Comparison of ENCODE assay signal across 16 cellular contexts in the genomic region with DNA sequence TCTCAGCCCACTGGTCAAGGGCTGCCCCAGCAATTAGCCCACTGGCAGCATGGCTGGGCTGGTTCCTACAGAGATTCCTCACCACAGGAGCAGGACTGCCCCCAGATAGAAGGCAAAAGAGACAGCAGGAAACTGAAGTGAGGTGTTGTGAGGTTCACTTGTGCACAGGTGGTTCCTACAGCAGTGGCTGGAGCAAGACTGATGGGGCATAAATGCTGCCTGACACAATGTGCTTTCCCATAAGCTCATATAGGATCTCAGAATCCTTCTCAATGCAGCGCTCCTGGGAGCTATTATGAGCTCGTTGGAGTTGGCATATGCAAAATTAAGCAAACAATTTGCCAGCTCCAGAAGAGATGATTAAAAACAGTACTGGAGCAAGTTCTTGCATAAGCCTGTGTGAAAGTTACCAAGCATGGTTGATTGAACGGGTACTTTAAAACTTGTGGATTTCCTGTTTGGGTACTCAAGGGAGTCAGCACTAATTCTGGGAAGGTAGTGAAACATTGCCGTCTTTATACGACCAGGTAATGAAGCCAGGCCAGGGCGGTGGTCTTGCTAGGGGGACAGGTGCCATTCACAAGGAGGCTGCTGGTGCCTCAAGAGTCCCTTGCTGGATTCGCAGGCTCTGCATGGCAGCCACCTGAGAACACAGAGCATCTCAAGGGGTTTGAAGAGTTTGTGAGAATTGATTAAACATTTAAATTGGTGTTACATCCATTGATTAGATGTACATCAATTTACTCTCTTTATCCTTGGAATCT. TPM values are rescaled to one million over a fixed set of nuclear protein-coding genes. Genes with fewer than 3 reads are reported as not detected.
DNase-seq lines count a peak whose midpoint lies in the region; ATAC-seq and TF ChIP-seq lines count a peak whose summit lies in the region.
"Had no signal": no experiment of that assay in that cellular context is flagged by ENCODE, and none has a peak within 500 bp of the region (broad histone marks: within the 10 kb centered on the region; RNA-seq: fewer than 3 reads in every experiment).

No MANE protein-coding gene starts in this region.

- peaks cover 41% of the 10 kb centered on the region for H3K36me3 Mint-ChIP-seq in CD4-positive, CD25-positive, alpha-beta regulatory T cell
- peaks cover 20% of the 10 kb centered on the region for H3K36me3 Mint-ChIP-seq in activated T-helper 17 cell treated with anti-CD3 and anti-CD28 coated beads, Interleukin-2, amount 50 U/mL, for 72 hours (ENCODE audit: low read depth)
- peaks cover 0 to 57% (median 22%) of the 10 kb centered on the region in 5 donors for H3K36me3 Mint-ChIP-seq in naive thymus-derived CD4-positive, alpha-beta T cell
- H3K36me3 Mint-ChIP-seq: brain had no signal

- H3K9me3 Mint-ChIP-seq in CD4-positive, CD25-positive, alpha-beta regulatory T cell, result no peaks in the 10 kb centered on the region
- peaks cover 9% of the 10 kb centered on the region for H3K9me3 Mint-ChIP-seq in activated T-helper 17 cell treated with anti-CD3 and anti-CD28 coated beads, Interleukin-2, amount 50 U/mL, for 72 hours
- H3K9me3 Mint-ChIP-seq in naive thymus-derived CD4-positive, alpha-beta T cell, result peaks cover 0 to 4% (median 0%) of the 10 kb centered on the region in 11 donors

- H3K4me3 Mint-ChIP-seq in CD4-positive, CD25-positive, alpha-beta regulatory T cell, result peak overlapping the region in 3 of 4 donors; percentile 40 to 84 (median 77)
- peak overlapping the region; percentile 67 for H3K4me3 Mint-ChIP-seq in activated T-helper 17 cell treated with anti-CD3 and anti-CD28 coated beads, Interleukin-2, amount 50 U/mL, for 72 hours
- H3K4me3 Mint-ChIP-seq in naive thymus-derived CD4-positive, alpha-beta T cell, result peak overlapping the region; percentile 59 to 86 (median 74)
- H3K4me3 Mint-ChIP-seq: brain had no signal

- CTCF ChIA-PET in naive thymus-derived CD4-positive, alpha-beta T cell (lab: Charles Lee), result interaction anchor here (0.8 to 13.4 kb wide), 17 partner anchors 7 to 155 kb away, joined by 3 to 206 read pairs (median 5); partner anchors contain the start of gene PRKCQ

- 0 out of 2 replicates have a peak overlapping the region, but pooled peaks have one; percentile 43 for H2AFZ ChIP-seq in Loucy (ENCODE audit: low read length)
- H2AFZ ChIP-seq: GM23248 had no signal

- peaks cover 20% of the 10 kb centered on the region for H3K36me3 ChIP-seq in CD4-positive, CD25-positive, alpha-beta regulatory T cell (ENCODE audit: control insufficient read depth, insufficient read depth, low read length)
- no peaks in the 10 kb centered on the region for H3K36me3 ChIP-seq in Loucy (ENCODE audit: insufficient read depth, low read length)
- peaks cover 0 to 5% (median 0%) of the 10 kb centered on the region in 3 experiments for H3K36me3 ChIP-seq in naive thymus-derived CD4-positive, alpha-beta T cell (ENCODE audit: control insufficient read depth in 2 of 3, insufficient read depth in 3 of 3, low read length in 3 of 3)
- H3K36me3 ChIP-seq: ovary, sigmoid colon had no signal

- peak overlapping the region; percentile 66 for H3K4me2 ChIP-seq in Loucy (ENCODE audit: low read depth, low read length, poor library complexity, severe bottlenecking)

- H3K27ac Mint-ChIP-seq in CD4-positive, CD25-positive, alpha-beta regulatory T cell, result peak overlapping the region; percentile 79 to 91 (median 86)
- peak overlapping the region; percentile 73 for H3K27ac Mint-ChIP-seq in activated T-helper 17 cell treated with anti-CD3 and anti-CD28 coated beads, Interleukin-2, amount 50 U/mL, for 72 hours
- peak overlapping the region; percentile 88 to 100 (median 94) for H3K27ac Mint-ChIP-seq in naive thymus-derived CD4-positive, alpha-beta T cell
- H3K27ac Mint-ChIP-seq: brain had no signal

- no peaks in the 10 kb centered on the region for H3K79me2 ChIP-seq in Loucy (ENCODE audit: insufficient read depth, low read length)

- H3K27me3 Mint-ChIP-seq in CD4-positive, CD25-positive, alpha-beta regulatory T cell, result no peaks in the 10 kb centered on the region
- H3K27me3 Mint-ChIP-seq in activated T-helper 17 cell treated with anti-CD3 and anti-CD28 coated beads, Interleukin-2, amount 50 U/mL, for 72 hours, result no peaks in the 10 kb centered on the region
- no peaks in the 10 kb centered on the region for H3K27me3 Mint-ChIP-seq in naive thymus-derived CD4-positive, alpha-beta T cell

- no peaks in the 10 kb centered on the region for H3K27me3 ChIP-seq in CD4-positive, CD25-positive, alpha-beta regulatory T cell (ENCODE audit: control insufficient read depth, insufficient read depth, low read length)
- H3K27me3 ChIP-seq in Loucy (ENCODE audit: insufficient read depth, low read length, poor library complexity, severe bottlenecking), result no peaks in the 10 kb centered on the region
- H3K27me3 ChIP-seq in naive thymus-derived CD4-positive, alpha-beta T cell (ENCODE audit: control insufficient read depth in 2 of 2, insufficient read depth in 2 of 2, low read length in 2 of 2), result no peaks in the 10 kb centered on the region
- H3K27me3 ChIP-seq: ovary, sigmoid colon had no signal

- peak; percentile 24 for ATAC-seq in CD4-positive, CD25-positive, alpha-beta regulatory T cell (ENCODE audit: low read depth in 2 of 2)
- ATAC-seq in activated T-helper 17 cell treated with anti-CD3 and anti-CD28 coated beads, Interleukin-2, amount 50 U/mL, for 72 hours (replicated peaks), result peak; percentile 84
- peak; percentile 24 for ATAC-seq in naive thymus-derived CD4-positive, alpha-beta T cell
- ATAC-seq in GM21390 (IDR thresholded peaks at IDR 0.05; ENCODE audit: unreplicated experiment) (no peak), GM18861 (IDR thresholded peaks at IDR 0.05; ENCODE audit: unreplicated experiment) (no peak)
- ATAC-seq: esophagus mucosa had no signal

- peak overlapping the region; percentile 15 for H3K27ac ChIP-seq in CD4-positive, CD25-positive, alpha-beta regulatory T cell (ENCODE audit: insufficient read depth, low read length, poor library complexity, severe bottlenecking)
- H3K27ac ChIP-seq in naive thymus-derived CD4-positive, alpha-beta T cell (ENCODE audit: low read depth, low read length), result peak overlapping the region; percentile 50
- H3K27ac ChIP-seq: GM23248, ovary, sigmoid colon had no signal

- TF ChIP-seq CTCF in Loucy (conservative IDR thresholded peaks at IDR 0.05; ENCODE audit: low read length), result no peak

- no peaks in the 10 kb centered on the region for H3K9me3 ChIP-seq in CD4-positive, CD25-positive, alpha-beta regulatory T cell (ENCODE audit: control insufficient read depth in 2 of 2, low read length in 2 of 2)
- no peaks in the 10 kb centered on the region for H3K9me3 ChIP-seq in Loucy (ENCODE audit: insufficient read depth, low read depth, low read length)
- no peaks in the 10 kb centered on the region for H3K9me3 ChIP-seq in naive thymus-derived CD4-positive, alpha-beta T cell (ENCODE audit: control insufficient read depth in 2 of 3, low read length in 3 of 3)
- H3K9me3 ChIP-seq: ovary, sigmoid colon had no signal

- POLR2A ChIA-PET in naive thymus-derived CD4-positive, alpha-beta T cell (lab: Charles Lee), result interaction anchor here (0.9 to 16.1 kb wide), 12 partner anchors 9 to 76 kb away, joined by 3 to 378 read pairs (median 4); partner anchors contain the start of gene PRKCQ

- no peaks in the 10 kb centered on the region for H3K9me2 ChIP-seq in Loucy (replicated peaks; ENCODE audit: low read depth, low read length)

- intact Hi-C loops in naive thymus-derived CD4-positive, alpha-beta T cell (cut with micrococcal nuclease), result loop anchor here in 1 of 2 donors (1.0 to 2.0 kb wide), 2 partner anchors 8 to 58 kb away; no protein-coding TSS in a partner anchor

- no peaks in the 10 kb centered on the region for H3F3A ChIP-seq in Loucy (ENCODE audit: low read depth)

- peak in 1 of 3 donors; percentile 56 for DNase-seq in CD4-positive, CD25-positive, alpha-beta regulatory T cell
- DNase-seq in naive thymus-derived CD4-positive, alpha-beta T cell, result peak in 1 of 9 donors; percentile 32
- no peak for DNase-seq in NCI-H2227 treated with DMSO at 0.1 percent for 48 hours (lab: John Stamatoyannopoulos, UW)
- DNase-seq: GM23248, MM.1S, NCI-H1930, NCI-H510A treated with DMSO at 0.1 percent for 48 hours, OCI-M1, ovary, sigmoid colon had no signal

- H3K4me1 Mint-ChIP-seq in CD4-positive, CD25-positive, alpha-beta regulatory T cell, result peaks cover 52 to 84% (median 57%) of the 10 kb centered on the region in 4 donors
- H3K4me1 Mint-ChIP-seq in activated T-helper 17 cell treated with anti-CD3 and anti-CD28 coated beads, Interleukin-2, amount 50 U/mL, for 72 hours, result peaks cover 39% of the 10 kb centered on the region
- peaks cover 35 to 97% (median 88%) of the 10 kb centered on the region in 7 donors for H3K4me1 Mint-ChIP-seq in naive thymus-derived CD4-positive, alpha-beta T cell

- no peaks in the 10 kb centered on the region for H4K20me1 ChIP-seq in Loucy (ENCODE audit: insufficient read depth, low read length, poor library complexity, severe bottlenecking)

- H3K4me3 ChIP-seq in CD4-positive, CD25-positive, alpha-beta regulatory T cell (ENCODE audit: low read depth, low read length), result peak overlapping the region; percentile 49
- H3K4me3 ChIP-seq in Loucy (ENCODE audit: low read length, poor library complexity, severe bottlenecking), result peak overlapping the region; percentile 31
- peak overlapping the region; percentile 31 for H3K4me3 ChIP-seq in naive thymus-derived CD4-positive, alpha-beta T cell (ENCODE audit: low read length)
- H3K4me3 ChIP-seq: GM23248, ovary, sigmoid colon had no signal

- peaks cover 34% of the 10 kb centered on the region for H3K4me1 ChIP-seq in CD4-positive, CD25-positive, alpha-beta regulatory T cell (ENCODE audit: control insufficient read depth, insufficient read depth, low read length, poor library complexity, severe bottlenecking)
- peaks cover 52% of the 10 kb centered on the region for H3K4me1 ChIP-seq in Loucy (ENCODE audit: insufficient read depth, low read length, poor library complexity, severe bottlenecking)
- peaks cover 17 to 65% of the 10 kb centered on the region in 2 donors for H3K4me1 ChIP-seq in naive thymus-derived CD4-positive, alpha-beta T cell (ENCODE audit: control insufficient read depth in 2 of 2, insufficient read depth in 2 of 2, low read length in 2 of 2)
- H3K4me1 ChIP-seq: sigmoid colon had no signal

- H3K9ac ChIP-seq in Loucy (ENCODE audit: low read depth, low read length, poor library complexity, severe bottlenecking), result peak overlapping the region; percentile 10
- H3K9ac ChIP-seq: GM23248 had no signal

RNA-seq across cellular contexts. Expression of gene PRKCQ, which starts 20.3 kb away (rescaled TPM):
- total RNA-seq in CD4-positive, CD25-positive, alpha-beta regulatory T cell, result 87.3 TPM
- 10 to 100 TPM; 62.4 to 70.3 (median 66.8) TPM for polyA plus RNA-seq in CD4-positive, CD25-positive, alpha-beta regulatory T cell
- 10 to 100 TPM; 35.3 to 37.8 TPM for total RNA-seq in activated T-helper 17 cell treated with anti-CD3 and anti-CD28 coated beads, Interleukin-2, amount 50 U/mL, for 72 hours
- 10 to 100 TPM; 45.9 to 68.3 (median 65.8) TPM for total RNA-seq in naive thymus-derived CD4-positive, alpha-beta T cell
- polyA plus RNA-seq in naive thymus-derived CD4-positive, alpha-beta T cell, result 10 to 100 TPM; 44.3 to 74.5 TPM
- total RNA-seq: GM23248 had no signal
- polyA plus RNA-seq: GM23248 had no signal

Comparison
In these comparisons a context has a peak if more than half of its experiments do, and no peak if none do; other contexts are left out.
1. ATAC-seq: peak in CD4-positive, CD25-positive, alpha-beta regulatory T cell (2 of 2), activated T-helper 17 cell treated with anti-CD3 and anti-CD28 coated beads, Interleukin-2, amount 50 U/mL, for 72 hours (single experiment) and naive thymus-derived CD4-positive, alpha-beta T cell (single experiment); none in GM21390 (single experiment) and GM18861 (single experiment).
2. Peak in every context shown above with its lines, with median percentiles within 50 percentile points of each other: H3K4me3 ChIP-seq, H3K27ac Mint-ChIP-seq and H3K4me3 Mint-ChIP-seq.